In genomic region chr14:23708343-23708742, GRCh38 we compare ENCODE assay signal across 31 cellular contexts.
DNase-seq lines count a peak whose midpoint lies in the region; ATAC-seq, FAIRE-seq and TF ChIP-seq lines count a peak whose summit lies in the region.
"Had no signal": no experiment of that assay in that cellular context is flagged by ENCODE, and none has a peak within 500 bp of the region (broad histone marks: within the 10 kb centered on the region; RNA-seq: fewer than 3 reads in every experiment).

No MANE protein-coding gene starts in this region.

- H3K27ac ChIP-seq in K562 (ENCODE audit: extremely low read depth, low read depth, low read length) (no peak overlapping the region), esophagus muscularis mucosa (replicated peaks in 1 of 4) (no peak overlapping the region)
- H3K27ac ChIP-seq: 22Rv1; A549; BLaER1; BLaER1 treated with 17β-estradiol and CSF1 and Interleukin-3, amounts not matched to agents 10 nM and 100 nM; C4-2B had no signal

- DNase-seq in K562 (ENCODE audit: extremely low read depth in 1 of 4, low spot score in 3 of 4): peak in 1 of 4 experiments; percentile 2
- DNase-seq in esophagus muscularis mucosa (ENCODE audit: extremely low spot score): peak; percentile 62
- DNase-seq in G401 (ENCODE audit: low spot score): no peak
- no peak for DNase-seq in MV-4-11 (lab: John Stamatoyannopoulos, UW)
- DNase-seq: 8988T; ACHN; AML-193; BE2C; C1 segment of cervical spinal cord; Caco-2; Calu3; CD4-positive, alpha-beta memory T cell; CD4-positive, alpha-beta T cell; CD4-positive, CD25-positive, alpha-beta regulatory T cell; CD8-positive, alpha-beta memory T cell; CD8-positive, alpha-beta T cell; COR-L47; DMS 273 treated with DMSO at 0.1 percent for 48 hours; DMS153; DMS53; DMS79; DMS79 treated with DMSO at 0.1 percent for 48 hours; DND-41; EL had no signal

- 0% methylated on average over 3 of the region's 4 CpGs for WGBS in K562 (ENCODE audit: insufficient coverage, low coverage, missing lambda C conversion rate)
- WGBS in esophagus muscularis mucosa: 90% methylated on average over 4 of the region's 4 CpGs

- no peak for TF ChIP-seq RAD21 in K562 (CRISPR knock-in tag; conservative IDR thresholded peaks at IDR 0.05 in 1 of 2, IDR thresholded peaks at IDR 0.05 in 1 of 2)

- no peaks in the 10 kb centered on the region for H3K27me3 ChIP-seq in K562 (ENCODE audit: control insufficient read depth in 2 of 2, insufficient read depth in 2 of 2, low read length in 2 of 2)
- no peaks in the 10 kb centered on the region for H3K27me3 ChIP-seq in esophagus muscularis mucosa
- H3K27me3 ChIP-seq: BE2C; BLaER1; BLaER1 treated with 17β-estradiol and CSF1 and Interleukin-3, amounts not matched to agents 10 nM and 100 nM had no signal

- no peak for ATAC-seq in K562
- ATAC-seq: A549; CD8-positive, alpha-beta T cell had no signal

- H2AFZ ChIP-seq in K562 (ENCODE audit: low read depth, low read length): no peak overlapping the region

- no peak for TF ChIP-seq CTCF in K562 (IDR thresholded peaks at IDR 0.05 in 2 of 3, conservative IDR thresholded peaks at IDR 0.05 in 1 of 3; ENCODE audit: insufficient read depth in 2 of 3, low read depth in 1 of 3, low read length in 3 of 3)
- TF ChIP-seq CTCF in esophagus muscularis mucosa (IDR thresholded peaks at IDR 0.05): no peak

- no peak for TF ChIP-seq EP300 in K562 (IDR thresholded peaks at IDR 0.05; ENCODE audit: low read length)
- TF ChIP-seq EP300 in esophagus muscularis mucosa (IDR thresholded peaks at IDR 0.05): no peak

- in situ Hi-C loops in K562 (cut with MboI) (no loop called here), G401 (cut with HindIII; ENCODE audit: low sequenced_read_pairs) (no loop called here)

- H3K9ac ChIP-seq in K562 (ENCODE audit: insufficient read depth in 1 of 2, low read depth in 2 of 2, low read length in 2 of 2): no peak overlapping the region
- H3K9ac ChIP-seq: BLaER1; BLaER1 treated with 17β-estradiol and CSF1 and Interleukin-3, amounts not matched to agents 10 nM and 100 nM had no signal

- FAIRE-seq in K562 (lab: Jason Lieb, UNC): no peak
- FAIRE-seq: A204.1, A549, D721Med had no signal

- no peak for TF ChIP-seq POLR2A in K562 (conservative IDR thresholded peaks at IDR 0.05)
- no peak for TF ChIP-seq POLR2A in esophagus muscularis mucosa (IDR thresholded peaks at IDR 0.05; ENCODE audit: low read depth)

- H3K79me2 ChIP-seq in K562 (ENCODE audit: control insufficient read depth, insufficient read depth, low read length): no peaks in the 10 kb centered on the region

- POLR2A ChIA-PET in K562 (lab: Yijun Ruan, JAX): interaction anchor here (0.9 kb wide), 1 partner anchor 31 kb away, joined by 3 read pairs; no protein-coding TSS in a partner anchor

- H3K9me3 ChIP-seq in K562 (replicated peaks; ENCODE audit: control insufficient read depth, insufficient read depth, low read depth, low read length) (no peaks in the 10 kb centered on the region; the same call in 1 of the 2 replicates), esophagus muscularis mucosa (no peaks in the 10 kb centered on the region)

- no peaks in the 10 kb centered on the region for H3K9me1 ChIP-seq in K562 (ENCODE audit: control insufficient read depth, insufficient read depth, low read length)

- no peak overlapping the region for H3K4me3 ChIP-seq in K562
- H3K4me3 ChIP-seq in esophagus muscularis mucosa: no peak overlapping the region
- H3K4me3 ChIP-seq: A549; BLaER1; BLaER1 treated with 17β-estradiol and CSF1 and Interleukin-3, amounts not matched to agents 10 nM and 100 nM had no signal

- H3K36me3 ChIP-seq in K562 (ENCODE audit: control insufficient read depth, insufficient read depth, low read length) (no peaks in the 10 kb centered on the region), esophagus muscularis mucosa (no peaks in the 10 kb centered on the region)
- H3K36me3 ChIP-seq: BE2C; BLaER1; BLaER1 treated with 17β-estradiol and CSF1 and Interleukin-3, amounts not matched to agents 10 nM and 100 nM had no signal

- no peaks in the 10 kb centered on the region for H3K4me1 ChIP-seq in K562 (replicated peaks in 1 of 2; ENCODE audit: control insufficient read depth in 2 of 2, insufficient read depth in 2 of 2, low read length in 2 of 2)
- H3K4me1 ChIP-seq in esophagus muscularis mucosa: no peaks in the 10 kb centered on the region
- H3K4me1 ChIP-seq: A549; BE2C; BLaER1; BLaER1 treated with 17β-estradiol and CSF1 and Interleukin-3, amounts not matched to agents 10 nM and 100 nM; Caco-2 had no signal

- H3K4me2 ChIP-seq in K562 (ENCODE audit: insufficient read depth, low read length): no peak overlapping the region; the same call in 1 of the 2 replicates
- H3K4me2 ChIP-seq: A549; BLaER1; BLaER1 treated with 17β-estradiol and CSF1 and Interleukin-3, amounts not matched to agents 10 nM and 100 nM had no signal

- intact Hi-C loops in K562 (cut with micrococcal nuclease): no loop called here
- intact Hi-C loops in esophagus muscularis mucosa (cut with DNase I): no loop called here

- no peaks in the 10 kb centered on the region for H4K20me1 ChIP-seq in K562 (replicated peaks; ENCODE audit: control insufficient read depth, insufficient read depth, low read length)
- H4K20me1 ChIP-seq: BLaER1; BLaER1 treated with 17β-estradiol and CSF1 and Interleukin-3, amounts not matched to agents 10 nM and 100 nM had no signal

- BruUV-seq in K562 (replicated peaks; lab: Mats Ljungman, UMichigan): no TSS peak

- CTCF ChIA-PET in K562 (lab: Yijun Ruan, JAX; ENCODE audit: low intra/inter-chr PET ratio): no interaction called here

TF ChIP-seq in K562, 482 proteins besides CTCF, POLR2A, EP300 and RAD21 (continues in another document):
- TF ChIP-seq CREB1 (IDR thresholded peaks at IDR 0.05) (no peak), CREB1 (CRISPR knock-in tag; IDR thresholded peaks at IDR 0.05) (no peak), CBFA2T3 (IDR thresholded peaks at IDR 0.05) (peak; percentile 65), ARID1B (IDR thresholded peaks at IDR 0.05) (peak; percentile 43; the same call in 1 of the 2 replicates), E2F1 (CRISPR knock-in tag; IDR thresholded peaks at IDR 0.05) (no peak), ZC3H11A (IDR thresholded peaks at IDR 0.05; ENCODE audit: low read depth, low read length) (no peak), GTF2A2 (tag; IDR thresholded peaks at IDR 0.05) (no peak), TCF3 (CRISPR knock-in tag; IDR thresholded peaks at IDR 0.05) (peak; percentile 48), SRSF7 (optimal IDR thresholded peaks at IDR 0.05; ENCODE audit: low read depth, low read length) (no peak), U2AF1 (optimal IDR thresholded peaks at IDR 0.05; ENCODE audit: low read depth, low read length) (no peak), COPS2 (conservative IDR thresholded peaks at IDR 0.05) (no peak)
- TF ChIP-seq, protein P1, sequence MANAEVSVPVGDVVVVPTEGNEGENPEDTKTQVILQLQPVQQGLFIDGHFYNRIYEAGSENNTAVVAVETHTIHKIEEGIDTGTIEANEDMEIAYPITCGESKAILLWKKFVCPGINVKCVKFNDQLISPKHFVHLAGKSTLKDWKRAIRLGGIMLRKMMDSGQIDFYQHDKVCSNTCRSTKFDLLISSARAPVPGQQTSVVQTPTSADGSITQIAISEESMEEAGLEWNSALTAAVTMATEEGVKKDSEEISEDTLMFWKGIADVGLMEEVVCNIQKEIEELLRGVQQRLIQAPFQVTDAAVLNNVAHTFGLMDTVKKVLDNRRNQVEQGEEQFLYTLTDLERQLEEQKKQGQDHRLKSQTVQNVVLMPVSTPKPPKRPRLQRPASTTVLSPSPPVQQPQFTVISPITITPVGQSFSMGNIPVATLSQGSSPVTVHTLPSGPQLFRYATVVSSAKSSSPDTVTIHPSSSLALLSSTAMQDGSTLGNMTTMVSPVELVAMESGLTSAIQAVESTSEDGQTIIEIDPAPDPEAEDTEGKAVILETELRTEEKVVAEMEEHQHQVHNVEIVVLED (CRISPR knock-in tag; IDR thresholded peaks at IDR 0.05): no peak
- TF ChIP-seq, protein P2, sequence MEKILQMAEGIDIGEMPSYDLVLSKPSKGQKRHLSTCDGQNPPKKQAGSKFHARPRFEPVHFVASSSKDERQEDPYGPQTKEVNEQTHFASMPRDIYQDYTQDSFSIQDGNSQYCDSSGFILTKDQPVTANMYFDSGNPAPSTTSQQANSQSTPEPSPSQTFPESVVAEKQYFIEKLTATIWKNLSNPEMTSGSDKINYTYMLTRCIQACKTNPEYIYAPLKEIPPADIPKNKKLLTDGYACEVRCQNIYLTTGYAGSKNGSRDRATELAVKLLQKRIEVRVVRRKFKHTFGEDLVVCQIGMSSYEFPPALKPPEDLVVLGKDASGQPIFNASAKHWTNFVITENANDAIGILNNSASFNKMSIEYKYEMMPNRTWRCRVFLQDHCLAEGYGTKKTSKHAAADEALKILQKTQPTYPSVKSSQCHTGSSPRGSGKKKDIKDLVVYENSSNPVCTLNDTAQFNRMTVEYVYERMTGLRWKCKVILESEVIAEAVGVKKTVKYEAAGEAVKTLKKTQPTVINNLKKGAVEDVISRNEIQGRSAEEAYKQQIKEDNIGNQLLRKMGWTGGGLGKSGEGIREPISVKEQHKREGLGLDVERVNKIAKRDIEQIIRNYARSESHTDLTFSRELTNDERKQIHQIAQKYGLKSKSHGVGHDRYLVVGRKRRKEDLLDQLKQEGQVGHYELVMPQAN (IDR thresholded peaks at IDR 0.05; ENCODE audit: borderline replicate concordance): no peak
